Comparison of ENCODE assay signal across 16 cellular contexts in genomic region chr10:7945469-7946187, GRCh38.
A peak's percentile ranks its signal among the peaks of the same experiment; 100 is the strongest.
DNase-seq lines count a peak whose midpoint lies in the region; ATAC-seq, FAIRE-seq and TF ChIP-seq lines count a peak whose summit lies in the region.
"Had no signal": no experiment of that assay in that cellular context is flagged by ENCODE, and none has a peak within 500 bp of the region (broad histone marks: within the 10 kb centered on the region; RNA-seq: fewer than 3 reads in every experiment).

No MANE protein-coding gene starts in this region.

- DNase-seq in AG08395 (ENCODE audit: low spot score) (peak; percentile 58), GM23248 (peak; percentile 63), astrocyte (ENCODE audit: low read depth) (no peak), iPS-NIHi11 (ENCODE audit: low spot score) (peak; percentile 15), NCI-H526 treated with DMSO at 0.1 percent for 48 hours (lab: John Stamatoyannopoulos, UW) (no peak), dedifferentiated amniotic fluid mesenchymal stem cell (ENCODE audit: extremely low spot score) (no peak)
- no peak for DNase-seq in activated CD8-positive, alpha-beta memory T cell treated with anti-CD3 and anti-CD28 coated beads for 24 hours
- DNase-seq: activated CD8-positive, alpha-beta T cell treated with anti-CD3 and anti-CD28 coated beads, Interleukin-2, amount 10 ng/mL, durations not matched to agents 7 days and 5 days; DMS79; dorsolateral prefrontal cortex; foreskin melanocyte; immature natural killer cell had no signal

- in situ Hi-C loops in GM23248 (cut with MboI): no loop called here

- no peaks in the 10 kb centered on the region for H3K36me3 ChIP-seq in GM23248 (ENCODE audit: low read depth)
- H3K36me3 ChIP-seq in astrocyte (ENCODE audit: insufficient read depth, low read length): no peaks in the 10 kb centered on the region
- H3K36me3 ChIP-seq: ascending aorta had no signal

- no peaks in the 10 kb centered on the region for H3K79me2 ChIP-seq in GM23248 (ENCODE audit: insufficient read depth)
- H3K79me2 ChIP-seq in astrocyte (ENCODE audit: insufficient read depth, low read length): peaks cover 4% of the 10 kb centered on the region

- H3K9me3 ChIP-seq in GM23248 (ENCODE audit: low read depth) (no peaks in the 10 kb centered on the region), astrocyte (ENCODE audit: insufficient read depth, low read depth, low read length) (no peaks in the 10 kb centered on the region)
- H3K9me3 ChIP-seq: ascending aorta had no signal

- H3K9me3 Mint-ChIP-seq in astrocyte (ENCODE audit: unreplicated experiment): peaks cover 2% of the 10 kb centered on the region
- H3K9me3 Mint-ChIP-seq: immature natural killer cell, mesothelial cell of epicardium had no signal

- H3K4me3 ChIP-seq in GM23248: no peak overlapping the region
- no peak overlapping the region for H3K4me3 ChIP-seq in astrocyte (ENCODE audit: insufficient read depth, low read depth, low read length)
- H3K4me3 ChIP-seq: ascending aorta, dorsolateral prefrontal cortex, SK-N-MC had no signal

- H3K36me3 Mint-ChIP-seq in astrocyte (ENCODE audit: low read depth, unreplicated experiment): no peaks in the 10 kb centered on the region
- H3K36me3 Mint-ChIP-seq: mesothelial cell of epicardium had no signal

- no peaks in the 10 kb centered on the region for H4K20me1 ChIP-seq in GM23248 (ENCODE audit: insufficient read depth)
- H4K20me1 ChIP-seq in astrocyte (ENCODE audit: insufficient read depth, low read length): no peaks in the 10 kb centered on the region

- peaks cover 20% of the 10 kb centered on the region for H3K4me1 Mint-ChIP-seq in astrocyte (ENCODE audit: low read depth, unreplicated experiment)
- H3K4me1 Mint-ChIP-seq: mesothelial cell of epicardium had no signal

- no peak for ATAC-seq in GM19324 (IDR thresholded peaks at IDR 0.05; ENCODE audit: low FRiP score, unreplicated experiment)
- ATAC-seq: activated CD8-positive, alpha-beta T cell treated with anti-CD3 and anti-CD28 coated beads, Interleukin-2, amount 10 ng/mL, durations not matched to agents 7 days and 5 days had no signal

- peaks cover 37% of the 10 kb centered on the region for H3K4me1 ChIP-seq in GM23248 (ENCODE audit: insufficient read depth)
- peaks cover 23% of the 10 kb centered on the region for H3K4me1 ChIP-seq in astrocyte (ENCODE audit: insufficient read depth, low read length)
- H3K4me1 ChIP-seq: ascending aorta had no signal

- H2AFZ ChIP-seq in GM23248 (no peak overlapping the region), astrocyte (ENCODE audit: low read depth, low read length) (no peak overlapping the region)

- 82 to 84% methylated on average over 11 of the region's 11 CpGs for WGBS in GM23248 (ENCODE audit: low coverage in 1 of 2, low lambda C conversion rate in 2 of 2, missing lambda C conversion rate in 2 of 2), 2 experiments

- FAIRE-seq in astrocyte (lab: Jason Lieb, UNC): peak; percentile 29

- H3K4me3 Mint-ChIP-seq in astrocyte (ENCODE audit: unreplicated experiment): no peak overlapping the region
- H3K4me3 Mint-ChIP-seq: activated CD8-positive, alpha-beta T cell treated with anti-CD3 and anti-CD28 coated beads, Interleukin-2, amount 10 ng/mL, durations not matched to agents 7 days and 5 days; immature natural killer cell; mesothelial cell of epicardium had no signal

- TF ChIP-seq CTCF in astrocyte (IDR thresholded peaks at IDR 0.05; ENCODE audit: insufficient read depth, low read depth, low read length): no peak

- no peaks in the 10 kb centered on the region for H3K27me3 Mint-ChIP-seq in astrocyte (ENCODE audit: low read depth, unreplicated experiment)

- H3F3A ChIP-seq in GM23248 (ENCODE audit: insufficient read depth): peaks cover 8% of the 10 kb centered on the region; the same call in 1 of the 2 replicates

- H3K9ac ChIP-seq in GM23248 (no peak overlapping the region), astrocyte (ENCODE audit: low read length) (no peak overlapping the region)

- H3K9me2 ChIP-seq in GM23248 (ENCODE audit: insufficient read depth): no peaks in the 10 kb centered on the region

- H3K27ac ChIP-seq in GM23248 (no peak overlapping the region), astrocyte (ENCODE audit: low read depth, low read length) (no peak overlapping the region)
- H3K27ac ChIP-seq: ascending aorta, SK-N-MC had no signal

- H3K27ac Mint-ChIP-seq in astrocyte (ENCODE audit: unreplicated experiment): peak overlapping the region; percentile 49
- H3K27ac Mint-ChIP-seq: activated CD8-positive, alpha-beta T cell treated with anti-CD3 and anti-CD28 coated beads, Interleukin-2, amount 10 ng/mL, durations not matched to agents 7 days and 5 days; immature natural killer cell; mesothelial cell of epicardium had no signal

- H3K4me2 ChIP-seq in GM23248 (ENCODE audit: unreplicated experiment): no peak overlapping the region
- no peak overlapping the region for H3K4me2 ChIP-seq in astrocyte (ENCODE audit: low read length)

- H3K27me3 ChIP-seq in GM23248 (replicated peaks; ENCODE audit: insufficient read depth): no peaks in the 10 kb centered on the region
- no peaks in the 10 kb centered on the region for H3K27me3 ChIP-seq in astrocyte (ENCODE audit: insufficient read depth, low read length)
- H3K27me3 ChIP-seq: ascending aorta, dorsolateral prefrontal cortex had no signal

Comparison
In these comparisons a context has a peak if more than half of its experiments do, and no peak if none do; other contexts are left out.
1. DNase-seq: peak in AG08395 (single experiment), GM23248 (single experiment) and iPS-NIHi11 (single experiment); none in astrocyte (single experiment), NCI-H526 treated with DMSO at 0.1 percent for 48 hours (single experiment), activated CD8-positive, alpha-beta memory T cell treated with anti-CD3 and anti-CD28 coated beads for 24 hours (single experiment) and dedifferentiated amniotic fluid mesenchymal stem cell (single experiment).